24 cellular contexts compared by ENCODE assay signal in genomic region chr18:8627107-8627472, GRCh38. TPM values are rescaled to one million over a fixed set of nuclear protein-coding genes. Genes with fewer than 3 reads are reported as not detected.
DNase-seq lines count a peak whose midpoint lies in the region; ATAC-seq and TF ChIP-seq lines count a peak whose summit lies in the region.
"Had no signal": no experiment of that assay in that cellular context is flagged by ENCODE, and none has a peak within 500 bp of the region (broad histone marks: within the 10 kb centered on the region; RNA-seq: fewer than 3 reads in every experiment).

No MANE protein-coding gene starts in this region.

- H3K36me3 Mint-ChIP-seq in WTC11 (peaks cover 51% of the 10 kb centered on the region), mesothelial cell of epicardium (peaks cover 18% of the 10 kb centered on the region)

- H3K4me1 Mint-ChIP-seq in WTC11 (peaks cover 93% of the 10 kb centered on the region), mesothelial cell of epicardium (peaks cover 13% of the 10 kb centered on the region)

- H3K27me3 Mint-ChIP-seq in WTC11 (ENCODE audit: low read depth) (no peaks in the 10 kb centered on the region), mesothelial cell of epicardium (ENCODE audit: low read depth) (no peaks in the 10 kb centered on the region)
- H3K27me3 Mint-ChIP-seq: CD4-positive, alpha-beta T cell; natural killer cell treated with Interleukin-12 subunit alpha and Interleukin-12 subunit beta and Interleukin-15 and Interleukin-18, amount 100 ng/mL, for 72 hours had no signal

- H3K9me3 Mint-ChIP-seq in WTC11 (no peaks in the 10 kb centered on the region), mesothelial cell of epicardium (peaks cover 7% of the 10 kb centered on the region)
- H3K9me3 Mint-ChIP-seq: CD4-positive, alpha-beta T cell; natural killer cell treated with Interleukin-12 subunit alpha and Interleukin-12 subunit beta and Interleukin-15 and Interleukin-18, amount 100 ng/mL, for 72 hours had no signal

- CTCF ChIA-PET in WTC11 (lab: Charles Lee), result interaction anchor here (0.5 to 1.0 kb wide), 3 partner anchors 11 to 361 kb away, joined by 3 read pairs; no protein-coding TSS in a partner anchor

- DNase-seq in WTC11 (ENCODE audit: low spot score) (no peak), head of caudate nucleus (peak; percentile 32 to 92 (median 70)), mesothelial cell of epicardium (ENCODE audit: low spot score in 2 of 2, unreplicated experiment in 2 of 2) (no peak), CD1c-positive myeloid dendritic cell (ENCODE audit: extremely low spot score) (no peak), globus pallidus (ENCODE audit: low spot score) (no peak)
- DNase-seq: activated naive CD4-positive, alpha-beta T cell treated with Interleukin-2 at 50 U/mL for 16 hours; activated T-cell treated with anti-CD3 and anti-CD28 coated beads, Interleukin-2, amount 50 U/mL, for 1 hour; amniotic stem cell; CD4-positive, alpha-beta T cell; DMS 273 treated with DMSO at 0.1 percent for 48 hours; HCEC 1CT; kidney glomerular epithelial cell; OCI-M1; pancreas; SHP77 treated with DMSO at 0.1 percent for 48 hours; stimulated activated CD4-positive, alpha-beta T cell treated with anti-CD3 and anti-CD28 coated beads, Interleukin-2, amount 100 ng/mL, for 24 hours; T-helper 1 cell had no signal

- POLR2A ChIA-PET in WTC11 (lab: Charles Lee), result no interaction called here

- H3K4me3 Mint-ChIP-seq in WTC11 (peak overlapping the region; percentile 15; the same call in 1 of the 2 replicates), mesothelial cell of epicardium (no peak overlapping the region)
- H3K4me3 Mint-ChIP-seq: CD4-positive, alpha-beta T cell; natural killer cell treated with Interleukin-12 subunit alpha and Interleukin-12 subunit beta and Interleukin-15 and Interleukin-18, amount 100 ng/mL, for 72 hours; stimulated activated effector memory CD8-positive, alpha-beta T cell treated with anti-CD3 and anti-CD28 coated beads, Interleukin-12 subunit alpha, Interleukin-12 subunit beta, amount 100 ng/mL, for 72 hours had no signal

- peak overlapping the region; percentile 20 for H3K27ac ChIP-seq in temporal lobe (ENCODE audit: low read depth, low read length)
- H3K27ac ChIP-seq: KMS-11, pancreas, skin epidermis, thoracic aorta had no signal

- H3K27ac Mint-ChIP-seq in WTC11 (peak overlapping the region; percentile 96), mesothelial cell of epicardium (peak overlapping the region; percentile 53)
- H3K27ac Mint-ChIP-seq: natural killer cell treated with Interleukin-12 subunit alpha and Interleukin-12 subunit beta and Interleukin-15 and Interleukin-18, amount 100 ng/mL, for 72 hours; stimulated activated effector memory CD8-positive, alpha-beta T cell treated with anti-CD3 and anti-CD28 coated beads, Interleukin-12 subunit alpha, Interleukin-12 subunit beta, amount 100 ng/mL, for 72 hours had no signal

- ATAC-seq in WTC11 (no peak), GM21576 (IDR thresholded peaks at IDR 0.05; ENCODE audit: unreplicated experiment) (no peak)
- ATAC-seq: natural killer cell treated with Interleukin-12 subunit alpha and Interleukin-12 subunit beta and Interleukin-15 and Interleukin-18, amount 100 ng/mL, for 72 hours; stimulated activated effector memory CD8-positive, alpha-beta T cell treated with anti-CD3 and anti-CD28 coated beads, Interleukin-12 subunit alpha, Interleukin-12 subunit beta, amount 100 ng/mL, for 72 hours had no signal

- no peak for TF ChIP-seq CTCF in WTC11 (IDR thresholded peaks at IDR 0.05)
- no peak for TF ChIP-seq CTCF in mesothelial cell of epicardium (IDR thresholded peaks at IDR 0.05; ENCODE audit: unreplicated experiment)

- intact Hi-C loops in head of caudate nucleus (cut with DNase I), result no loop called here

TF ChIP-seq in WTC11, 78 proteins besides CTCF, POLR2A, EP300 and RAD21:
- no peak for TF ChIP-seq ERG (CRISPR knock-in tag; IDR thresholded peaks at IDR 0.05)
- no peak for TF ChIP-seq HMGA2 (CRISPR knock-in tag; IDR thresholded peaks at IDR 0.05)
- no peak for TF ChIP-seq FOXP1 (CRISPR knock-in tag; IDR thresholded peaks at IDR 0.05; ENCODE audit: borderline replicate concordance)
- TF ChIP-seq KAT7 (CRISPR knock-in tag; IDR thresholded peaks at IDR 0.05; ENCODE audit: borderline replicate concordance), result no peak
- no peak for TF ChIP-seq NFATC4 (CRISPR knock-in tag; IDR thresholded peaks at IDR 0.05)
- no peak for TF ChIP-seq ZNF219 (CRISPR knock-in tag; IDR thresholded peaks at IDR 0.05; ENCODE audit: borderline replicate concordance)
- TF ChIP-seq ZNF138 (CRISPR knock-in tag; conservative IDR thresholded peaks at IDR 0.05), result no peak
- TF ChIP-seq EMX1 (CRISPR knock-in tag; IDR thresholded peaks at IDR 0.05), result no peak
- no peak for TF ChIP-seq ZNF317 (CRISPR knock-in tag; IDR thresholded peaks at IDR 0.05; ENCODE audit: borderline replicate concordance, low read depth)
- no peak for TF ChIP-seq MAX (CRISPR knock-in tag; IDR thresholded peaks at IDR 0.05)
- TF ChIP-seq CREB1 (CRISPR knock-in tag; IDR thresholded peaks at IDR 0.05), result no peak
- TF ChIP-seq ZNF263 (CRISPR knock-in tag; IDR thresholded peaks at IDR 0.05; ENCODE audit: low read depth), result no peak
- TF ChIP-seq ZNF121 (CRISPR knock-in tag; IDR thresholded peaks at IDR 0.05), result no peak
- TF ChIP-seq SMAD4 (CRISPR knock-in tag; IDR thresholded peaks at IDR 0.05), result no peak
- no peak for TF ChIP-seq E2F4 (CRISPR knock-in tag; IDR thresholded peaks at IDR 0.05; ENCODE audit: borderline replicate concordance, low read depth)
- no peak for TF ChIP-seq TEAD1 (CRISPR knock-in tag; IDR thresholded peaks at IDR 0.05)
- TF ChIP-seq TEAD4 (CRISPR knock-in tag; IDR thresholded peaks at IDR 0.05), result no peak

RNA-seq across cellular contexts. Expression of gene RAB12, which starts 17.9 kb away (rescaled TPM):
- 56.1 to 69.3 TPM (median 58.1 TPM) in 3 replicates for total RNA-seq in WTC11 (2021)
- 31.7 to 33.2 TPM (median 33.0 TPM) in 3 replicates for total RNA-seq in mesothelial cell of epicardium
- total RNA-seq in temporal lobe, result 59.0 TPM

Comparison
In these comparisons a context has a peak if more than half of its experiments do, and no peak if none do; other contexts are left out.
1. DNase-seq: peak in head of caudate nucleus (42 of 42); none in WTC11 (single experiment), mesothelial cell of epicardium (0 of 2), CD1c-positive myeloid dendritic cell (single experiment) and globus pallidus (single experiment).